Comparison of ENCODE assay signal across 1 cellular context in genomic region chr5:10556331-10556807, GRCh38.
TF ChIP-seq lines count a peak whose summit lies in the region.

No MANE protein-coding gene starts in this region.

TF ChIP-seq in H1, 55 proteins besides CTCF, POLR2A, EP300 and RAD21 (continued from another document):
- TF ChIP-seq CHD2 (IDR thresholded peaks at IDR 0.05; ENCODE audit: low read length) (no peak), TAF7 (optimal IDR thresholded peaks at IDR 0.05; ENCODE audit: borderline replicate concordance, low read depth, low read length) (no peak), BRCA1 (IDR thresholded peaks at IDR 0.05; ENCODE audit: low read depth, low read length) (no peak)
